16 cellular contexts compared by ENCODE assay signal in the genomic region with DNA sequence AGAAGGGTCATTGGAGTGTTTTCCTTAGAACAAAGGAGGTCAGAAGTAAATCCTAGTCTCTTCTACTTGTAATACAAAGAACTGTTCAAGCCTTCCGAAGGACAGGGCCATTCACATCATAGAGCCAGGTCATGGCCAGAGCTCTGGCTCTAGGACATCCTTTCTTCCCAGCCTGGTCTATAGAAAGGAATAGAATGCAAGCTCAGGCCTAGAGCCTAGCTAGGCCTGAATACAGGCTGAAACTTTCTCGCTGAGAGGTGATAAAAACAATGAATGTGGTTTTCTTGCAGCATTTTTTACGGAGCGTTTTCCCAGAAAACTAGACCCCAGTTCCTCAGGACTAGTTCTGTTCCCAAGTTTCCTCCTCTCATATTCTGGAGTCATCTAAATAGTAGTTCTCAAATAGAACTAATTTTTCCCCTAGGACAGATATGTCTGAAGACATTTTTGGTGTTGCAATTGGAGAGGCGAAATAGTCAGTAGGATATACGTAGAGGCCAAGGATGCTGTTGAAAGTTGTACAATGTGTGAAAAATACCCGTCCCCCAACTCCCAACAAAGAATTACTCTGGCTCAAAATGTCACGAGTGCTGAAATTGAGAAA. TPM values are rescaled to one million over a fixed set of nuclear protein-coding genes. Genes with fewer than 3 reads are reported as not detected.
A peak's percentile ranks its signal among the peaks of the same experiment; 100 is the strongest.
DNase-seq lines count a peak whose midpoint lies in the region; ATAC-seq and TF ChIP-seq lines count a peak whose summit lies in the region.
"Had no signal": no experiment of that assay in that cellular context is flagged by ENCODE, and none has a peak within 500 bp of the region (broad histone marks: within the 10 kb centered on the region; RNA-seq: fewer than 3 reads in every experiment).

No MANE protein-coding gene starts in this region.

- peak; percentile 9 for DNase-seq in ACHN
- DNase-seq in Panc1 (ENCODE audit: low read depth, low spot score): no peak
- DNase-seq in mesothelial cell of epicardium (ENCODE audit: low spot score in 2 of 2, unreplicated experiment in 2 of 2): no peak
- no peak for DNase-seq in NCI-H146 treated with DMSO at 0.1 percent for 48 hours (lab: John Stamatoyannopoulos, UW; ENCODE audit: unreplicated experiment)
- DNase-seq in left colon: no peak
- DNase-seq in activated naive CD4-positive, alpha-beta T cell (lab: John Stamatoyannopoulos, UW): no peak
- DNase-seq: activated CD4-positive, alpha-beta T cell treated with anti-CD3 and anti-CD28 coated beads for 4 hours; activated naive CD8-positive, alpha-beta T cell treated with anti-CD3 and anti-CD28 coated beads, Interleukin-2, amount 10 ng/mL, durations not matched to agents 7 days and 5 days; activated T-cell treated with anti-CD3 and anti-CD28 coated beads for 4 hours; MM.1S; NCI-H774 had no signal

- peak overlapping the region; percentile 53; the same call in 1 of the 2 replicates for H3K27ac ChIP-seq in Panc1 (ENCODE audit: low read length)
- H3K27ac ChIP-seq in ectodermal cell (ENCODE audit: insufficient read depth, low read depth, low read length, poor library complexity, severe bottlenecking): peak overlapping the region; percentile 50

- no peaks in the 10 kb centered on the region for H3K9me3 ChIP-seq in Panc1 (ENCODE audit: control insufficient read depth, insufficient read depth, low read depth, low read length)
- H3K9me3 ChIP-seq in ectodermal cell (ENCODE audit: control insufficient read depth, low read length): no peaks in the 10 kb centered on the region

- ATAC-seq in Panc1: no peak
- ATAC-seq in left colon: no peak
- no peak for ATAC-seq in HG03571 (IDR thresholded peaks at IDR 0.05; ENCODE audit: unreplicated experiment)

- no peak for TF ChIP-seq CTCF in Panc1 (IDR thresholded peaks at IDR 0.05)
- no peak for TF ChIP-seq CTCF in mesothelial cell of epicardium (IDR thresholded peaks at IDR 0.05; ENCODE audit: unreplicated experiment)

- peaks cover 8% of the 10 kb centered on the region for H3K4me1 Mint-ChIP-seq in mesothelial cell of epicardium
- H3K4me1 Mint-ChIP-seq: activated naive CD8-positive, alpha-beta T cell treated with anti-CD3 and anti-CD28 coated beads, Interleukin-2, amount 10 ng/mL, durations not matched to agents 7 days and 5 days had no signal

- CTCF ChIA-PET in Panc1 (lab: Charles Lee): no interaction called here

- H3K4me1 ChIP-seq in Panc1 (ENCODE audit: control insufficient read depth, insufficient read depth, low read length) (no peaks in the 10 kb centered on the region), ectodermal cell (ENCODE audit: control insufficient read depth, insufficient read depth, low read length) (peaks cover 8% of the 10 kb centered on the region)

- no peaks in the 10 kb centered on the region for H3K27me3 Mint-ChIP-seq in mesothelial cell of epicardium (ENCODE audit: low read depth)

- POLR2A ChIA-PET in Panc1 (lab: Charles Lee): no interaction called here

- H3K9me3 Mint-ChIP-seq in mesothelial cell of epicardium: peaks cover 28% of the 10 kb centered on the region

- in situ Hi-C loops in ACHN (cut with HindIII; ENCODE audit: low pct_ligation_motif_present, low pct_unique_long_range_greater_than_20kb, low sequenced_read_pairs): no loop called here
- in situ Hi-C loops in Panc1 (cut with HindIII; ENCODE audit: low pct_unique_long_range_greater_than_20kb, low sequenced_read_pairs): no loop called here

- intact Hi-C loops in Panc1 (cut with micrococcal nuclease; ENCODE audit: unreplicated experiment) (no loop called here), left colon (cut with DNase I, micrococcal nuclease) (no loop called here)

- no TSS peak for BruUV-seq in Panc1 (replicated peaks; lab: Mats Ljungman, UMichigan)

- H3K4me3 ChIP-seq in Panc1 (ENCODE audit: low read depth in 2 of 2, low read length in 2 of 2) (no peak overlapping the region), ectodermal cell (ENCODE audit: insufficient read depth, low read depth, low read length) (no peak overlapping the region)

- no peaks in the 10 kb centered on the region for H3K36me3 Mint-ChIP-seq in mesothelial cell of epicardium

- H3K27me3 ChIP-seq in Panc1 (ENCODE audit: control insufficient read depth, insufficient read depth, low read length) (no peaks in the 10 kb centered on the region), ectodermal cell (ENCODE audit: control insufficient read depth, insufficient read depth, low read length, poor library complexity, severe bottlenecking) (no peaks in the 10 kb centered on the region)

- WGBS in ectodermal cell, 2 experiments: 83 to 84% methylated on average over 8 of the region's 8 CpGs

- H3K36me3 ChIP-seq in Panc1 (ENCODE audit: control insufficient read depth, insufficient read depth, low read length) (no peaks in the 10 kb centered on the region), ectodermal cell (ENCODE audit: control insufficient read depth, insufficient read depth, low read length) (no peaks in the 10 kb centered on the region)

- H3K4me3 Mint-ChIP-seq in mesothelial cell of epicardium: no peak overlapping the region
- H3K4me3 Mint-ChIP-seq: activated naive CD8-positive, alpha-beta T cell treated with anti-CD3 and anti-CD28 coated beads, Interleukin-2, amount 10 ng/mL, durations not matched to agents 7 days and 5 days had no signal

- peak overlapping the region; percentile 67 for H3K27ac Mint-ChIP-seq in mesothelial cell of epicardium
- H3K27ac Mint-ChIP-seq: activated naive CD8-positive, alpha-beta T cell treated with anti-CD3 and anti-CD28 coated beads, Interleukin-2, amount 10 ng/mL, durations not matched to agents 7 days and 5 days had no signal

RNA-seq across cellular contexts. Expression of a gene that starts 6.8 kb away (rescaled TPM):
- total RNA-seq in Panc1 (2021; ENCODE audit: unreplicated experiment) (not detected), mesothelial cell of epicardium (not detected in 3 replicates), left colon (10 to 100 TPM in 1 of 2 donors, 1 to 10 TPM in 1; 6.4 to 10.2 TPM)
- not detected for polyA plus RNA-seq in Panc1 (2012; ENCODE audit: insufficient read length)
- polyA plus RNA-seq in ectodermal cell (2013, experiment 1 of 4): not detected
- not detected for polyA plus RNA-seq in ectodermal cell (2013, experiment 2 of 4)
- not detected for polyA plus RNA-seq in ectodermal cell (2013, experiment 3 of 4)
- polyA plus RNA-seq in ectodermal cell (2013, experiment 4 of 4): not detected
- total RNA-seq: activated naive CD8-positive, alpha-beta T cell treated with anti-CD3 and anti-CD28 coated beads, Interleukin-2, amount 10 ng/mL, durations not matched to agents 7 days and 5 days; myocyte; T-helper 2 cell treated with Interferon-gamma antibody and Interleukin-4, amounts not matched to agents 100 ng/mL and 5 ng/mL, for 36 hours; temporal lobe had no signal

RNA-seq across cellular contexts. Expression of a gene that starts 13.2 kb away (rescaled TPM):
- total RNA-seq in Panc1 (2021; ENCODE audit: unreplicated experiment) (not detected), mesothelial cell of epicardium (not detected in 3 replicates), left colon (1 to 10 TPM; 2.1 to 3.7 TPM)
- polyA plus RNA-seq in Panc1 (2012; ENCODE audit: insufficient read length): not detected
- not detected for polyA plus RNA-seq in ectodermal cell (2013, experiment 1 of 4)
- not detected for polyA plus RNA-seq in ectodermal cell (2013, experiment 2 of 4)
- polyA plus RNA-seq in ectodermal cell (2013, experiment 3 of 4): not detected
- not detected for polyA plus RNA-seq in ectodermal cell (2013, experiment 4 of 4)
- total RNA-seq: activated naive CD8-positive, alpha-beta T cell treated with anti-CD3 and anti-CD28 coated beads, Interleukin-2, amount 10 ng/mL, durations not matched to agents 7 days and 5 days; myocyte; T-helper 2 cell treated with Interferon-gamma antibody and Interleukin-4, amounts not matched to agents 100 ng/mL and 5 ng/mL, for 36 hours; temporal lobe had no signal

RNA-seq across cellular contexts. Expression of a gene that starts 17.8 kb away (rescaled TPM):
- total RNA-seq in Panc1 (2021; ENCODE audit: unreplicated experiment): not detected
- not detected for polyA plus RNA-seq in Panc1 (2012; ENCODE audit: insufficient read length)
- polyA plus RNA-seq in ectodermal cell (2013, experiment 1 of 4): not detected
- not detected for polyA plus RNA-seq in ectodermal cell (2013, experiment 2 of 4)
- polyA plus RNA-seq in ectodermal cell (2013, experiment 3 of 4): not detected
- not detected for polyA plus RNA-seq in ectodermal cell (2013, experiment 4 of 4)
- total RNA-seq in mesothelial cell of epicardium: not detected in 3 replicates
- total RNA-seq in left colon: 1 to 10 TPM; 5.6 to 6.8 TPM
- total RNA-seq: activated naive CD8-positive, alpha-beta T cell treated with anti-CD3 and anti-CD28 coated beads, Interleukin-2, amount 10 ng/mL, durations not matched to agents 7 days and 5 days; myocyte; T-helper 2 cell treated with Interferon-gamma antibody and Interleukin-4, amounts not matched to agents 100 ng/mL and 5 ng/mL, for 36 hours; temporal lobe had no signal

RNA-seq across cellular contexts. Expression of a gene that starts 19.0 kb away (rescaled TPM):
- total RNA-seq in Panc1 (2021; ENCODE audit: unreplicated experiment) (not detected), mesothelial cell of epicardium (not detected in 3 replicates), left colon (1 to 10 TPM; 2.2 to 4.0 TPM)
- polyA plus RNA-seq in Panc1 (2012; ENCODE audit: insufficient read length): not detected
- polyA plus RNA-seq in ectodermal cell (2013, experiment 1 of 4): not detected
- polyA plus RNA-seq in ectodermal cell (2013, experiment 2 of 4): not detected
- polyA plus RNA-seq in ectodermal cell (2013, experiment 3 of 4): not detected
- polyA plus RNA-seq in ectodermal cell (2013, experiment 4 of 4): not detected
- total RNA-seq: activated naive CD8-positive, alpha-beta T cell treated with anti-CD3 and anti-CD28 coated beads, Interleukin-2, amount 10 ng/mL, durations not matched to agents 7 days and 5 days; myocyte; T-helper 2 cell treated with Interferon-gamma antibody and Interleukin-4, amounts not matched to agents 100 ng/mL and 5 ng/mL, for 36 hours; temporal lobe had no signal

RNA-seq across cellular contexts. Expression of a gene that starts 27.8 kb away (rescaled TPM):
- total RNA-seq in Panc1 (2021; ENCODE audit: unreplicated experiment) (not detected), mesothelial cell of epicardium (not detected in 3 replicates), left colon (1 to 10 TPM; 4.1 to 5.2 TPM)
- not detected for polyA plus RNA-seq in Panc1 (2012; ENCODE audit: insufficient read length)
- not detected for polyA plus RNA-seq in ectodermal cell (2013, experiment 1 of 4)
- not detected for polyA plus RNA-seq in ectodermal cell (2013, experiment 2 of 4)
- not detected for polyA plus RNA-seq in ectodermal cell (2013, experiment 3 of 4)
- not detected for polyA plus RNA-seq in ectodermal cell (2013, experiment 4 of 4)
- total RNA-seq: activated naive CD8-positive, alpha-beta T cell treated with anti-CD3 and anti-CD28 coated beads, Interleukin-2, amount 10 ng/mL, durations not matched to agents 7 days and 5 days; myocyte; T-helper 2 cell treated with Interferon-gamma antibody and Interleukin-4, amounts not matched to agents 100 ng/mL and 5 ng/mL, for 36 hours; temporal lobe had no signal
